Comparison of ENCODE assay signal across 8 cellular contexts in genomic region chr13:94362411-94362909, GRCh38.
DNase-seq lines count a peak whose midpoint lies in the region; ATAC-seq and TF ChIP-seq lines count a peak whose summit lies in the region.

No MANE protein-coding gene starts in this region.

- H3K14ac ChIP-seq in neuronal stem cell (ENCODE audit: low read length), result no peak overlapping the region

- intact Hi-C loops in Panc1 (cut with micrococcal nuclease; ENCODE audit: unreplicated experiment) (loop anchor here (5.0 to 10.0 kb wide), 2 partner anchors 90 to 1138 kb away; partner anchors contain the start of gene GPC6), testis (cut with DNase I; ENCODE audit: low total_unique reads) (no loop called here)

- in situ Hi-C loops in G401 (cut with HindIII; ENCODE audit: low sequenced_read_pairs), result no loop called here
- in situ Hi-C loops in Panc1 (cut with HindIII; ENCODE audit: low pct_unique_long_range_greater_than_20kb, low sequenced_read_pairs), result no loop called here

- H2BK5ac ChIP-seq in neuronal stem cell (ENCODE audit: low read length), result no peak overlapping the region

- H3K9me3 ChIP-seq in Panc1 (ENCODE audit: control insufficient read depth, insufficient read depth, low read depth, low read length), result no peaks in the 10 kb centered on the region
- no peaks in the 10 kb centered on the region for H3K9me3 ChIP-seq in neuronal stem cell (replicated peaks in 1 of 2; ENCODE audit: control insufficient read depth in 2 of 2, insufficient read depth in 1 of 2, low read depth in 1 of 2, low read length in 2 of 2)
- H3K9me3 ChIP-seq in testis, result no peaks in the 10 kb centered on the region

- H3K27me3 Mint-ChIP-seq in activated T-cell treated with anti-CD3 and anti-CD28 coated beads, Interleukin-2, amount 50 U/mL, for 24 hours, result no peaks in the 10 kb centered on the region

- H3K4me1 ChIP-seq in Panc1 (ENCODE audit: control insufficient read depth, insufficient read depth, low read length), result no peaks in the 10 kb centered on the region
- no peaks in the 10 kb centered on the region for H3K4me1 ChIP-seq in neuronal stem cell (ENCODE audit: control insufficient read depth in 2 of 2, insufficient read depth in 1 of 2, low read depth in 1 of 2, low read length in 2 of 2)
- H3K4me1 ChIP-seq in testis, result no peaks in the 10 kb centered on the region

- POLR2A ChIA-PET in Panc1 (lab: Charles Lee), result no interaction called here

- H2BK12ac ChIP-seq in neuronal stem cell (ENCODE audit: low read length), result no peak overlapping the region

- CTCF ChIA-PET in Panc1 (lab: Charles Lee), result interaction anchor here (0.6 kb wide), 1 partner anchor 815 kb away, joined by 5 read pairs; no protein-coding TSS in a partner anchor

- H4K91ac ChIP-seq in neuronal stem cell (ENCODE audit: low read depth, low read length, poor library complexity), result no peak overlapping the region

- ATAC-seq in GM21825 (IDR thresholded peaks at IDR 0.05; ENCODE audit: unreplicated experiment) (peak; percentile 97), Panc1 (peak; percentile 93)

- no peak overlapping the region for H2BK120ac ChIP-seq in neuronal stem cell (ENCODE audit: low read depth, low read length)

- H2AFZ ChIP-seq in neuronal stem cell (ENCODE audit: low read length), result no peak overlapping the region

- H3K4me2 ChIP-seq in neuronal stem cell (ENCODE audit: insufficient read depth, low read length, poor library complexity, severe bottlenecking), result no peak overlapping the region

- no peak overlapping the region for H3K18ac ChIP-seq in neuronal stem cell (ENCODE audit: low read length)

- H2BK15ac ChIP-seq in neuronal stem cell (ENCODE audit: low read length), result no peak overlapping the region

- WGBS in neuronal stem cell (ENCODE audit: extremely low coverage in 2 of 2, insufficient read length in 2 of 2, insufficient replicate concordance in 1 of 2), 2 donors, result no CpG with 5 or more reads among the region's 4 CpGs
- 8 to 17% methylated on average over 4 of the region's 4 CpGs for WGBS in testis, 2 donors

- no peak overlapping the region for H2AK5ac ChIP-seq in neuronal stem cell (ENCODE audit: low read depth, low read length)

- no TSS peak for BruUV-seq in Panc1 (replicated peaks; lab: Mats Ljungman, UMichigan)

- no peak overlapping the region for H3K4me3 Mint-ChIP-seq in activated T-cell treated with anti-CD3 and anti-CD28 coated beads, Interleukin-2, amount 50 U/mL, for 24 hours

- no peak overlapping the region for H3K27ac Mint-ChIP-seq in activated T-cell treated with anti-CD3 and anti-CD28 coated beads, Interleukin-2, amount 50 U/mL, for 24 hours

- H3K9ac ChIP-seq in neuronal stem cell (ENCODE audit: low read depth, low read length, poor library complexity), result no peak overlapping the region

- H3K27me3 ChIP-seq in Panc1 (ENCODE audit: control insufficient read depth, insufficient read depth, low read length) (no peaks in the 10 kb centered on the region), neuronal stem cell (ENCODE audit: control insufficient read depth in 3 of 3, insufficient read depth in 3 of 3, low read depth in 1 of 3, low read length in 3 of 3) (no peaks in the 10 kb centered on the region), testis (no peaks in the 10 kb centered on the region)

- no peaks in the 10 kb centered on the region for H3K9me3 Mint-ChIP-seq in activated T-cell treated with anti-CD3 and anti-CD28 coated beads, Interleukin-2, amount 50 U/mL, for 24 hours

- peaks cover 19% of the 10 kb centered on the region for H3K4me1 Mint-ChIP-seq in activated T-cell treated with anti-CD3 and anti-CD28 coated beads, Interleukin-2, amount 50 U/mL, for 24 hours (ENCODE audit: low read depth)

- H3K36me3 ChIP-seq in Panc1 (ENCODE audit: control insufficient read depth, insufficient read depth, low read length) (no peaks in the 10 kb centered on the region), neuronal stem cell (replicated peaks in 1 of 2; ENCODE audit: control insufficient read depth in 2 of 2, insufficient read depth in 2 of 2, low read length in 2 of 2) (no peaks in the 10 kb centered on the region), testis (ENCODE audit: low read depth, missing control alignments) (no peaks in the 10 kb centered on the region)

- DNase-seq in G401 (ENCODE audit: low spot score) (peak; percentile 65), KG1 (lab: John Stamatoyannopoulos, UW) (peak; percentile 37), Panc1 (ENCODE audit: low read depth, low spot score) (peak; percentile 53), fibroblast of mammary gland (ENCODE audit: low read depth) (peak; percentile 95), neuronal stem cell (ENCODE audit: low spot score) (peak; percentile 84), testis (peak; percentile 83)
- peak; percentile 57 for DNase-seq in activated T-cell treated with anti-CD3 and anti-CD28 coated beads, Interleukin-2, amount 50 U/mL, for 24 hours

- H3K36me3 Mint-ChIP-seq in activated T-cell treated with anti-CD3 and anti-CD28 coated beads, Interleukin-2, amount 50 U/mL, for 24 hours (ENCODE audit: low read depth), result no peaks in the 10 kb centered on the region

- H3K79me1 ChIP-seq in neuronal stem cell (ENCODE audit: low read depth, low read length), result no peaks in the 10 kb centered on the region

- H3K27ac ChIP-seq in Panc1 (ENCODE audit: low read length), result no peak overlapping the region
- no peak overlapping the region for H3K27ac ChIP-seq in neuronal stem cell (replicated peaks; ENCODE audit: low read length)
- H3K27ac ChIP-seq in testis, result no peak overlapping the region

- TF ChIP-seq POLR2A in testis (IDR thresholded peaks at IDR 0.05), result no peak

- TF ChIP-seq CTCF in Panc1 (IDR thresholded peaks at IDR 0.05) (peak; percentile 75), fibroblast of mammary gland (conservative IDR thresholded peaks at IDR 0.05; ENCODE audit: control insufficient read depth, insufficient read depth, low read depth, low read length) (peak; percentile 82), testis (IDR thresholded peaks at IDR 0.05) (peak; percentile 82 to 92 (median 91))

- H3K4me3 ChIP-seq in Panc1 (ENCODE audit: low read depth in 2 of 2, low read length in 2 of 2) (no peak overlapping the region), fibroblast of mammary gland (ENCODE audit: control insufficient read depth, low read depth, low read length) (no peak overlapping the region), neuronal stem cell (ENCODE audit: low read length in 2 of 2) (no peak overlapping the region), testis (no peak overlapping the region)

- no peak overlapping the region for H4K8ac ChIP-seq in neuronal stem cell (ENCODE audit: low read depth, low read length)

- no peak overlapping the region for H3K23ac ChIP-seq in neuronal stem cell (ENCODE audit: low read depth, low read length, poor library complexity)

- no peak overlapping the region for H3K4ac ChIP-seq in neuronal stem cell (ENCODE audit: low read length)

Comparison
In these comparisons a context has a peak if more than half of its experiments do, and no peak if none do; other contexts are left out.
1. DNase-seq: peak in every context shown above with its lines; median percentile 95 in fibroblast of mammary gland; 84 in neuronal stem cell; 83 in testis; 65 in G401; 57 in activated T-cell treated with anti-CD3 and anti-CD28 coated beads, Interleukin-2, amount 50 U/mL, for 24 hours; 53 in Panc1; 37 in KG1.